Comparison of ENCODE assay signal across 8 cellular contexts in genomic region chr2:151601803-151602202, GRCh38.
DNase-seq lines count a peak whose midpoint lies in the region; ATAC-seq, FAIRE-seq and TF ChIP-seq lines count a peak whose summit lies in the region.
"Not testable (repeated sequence)": the region's sequence is repeated elsewhere in the genome, so short reads cannot be mapped to it uniquely, and the experiment has no call there.

No MANE protein-coding gene starts in this region.

- TF ChIP-seq RAD21 in HCT116 (IDR thresholded peaks at IDR 0.05; ENCODE audit: low read depth); HepG2 (CRISPR knock-in tag; IDR thresholded peaks at IDR 0.05): not testable (repeated sequence)

- not testable (repeated sequence) for H3K4me2 ChIP-seq in HCT116 (ENCODE audit: low read length); HepG2 (ENCODE audit: low read depth, low read length)

- H3K4me1 Mint-ChIP-seq in CD4-positive, CD25-positive, alpha-beta regulatory T cell; WTC11: not testable (repeated sequence)

- TF ChIP-seq CTCF in HCT116 (IDR thresholded peaks at IDR 0.05 in 2 of 3, conservative IDR thresholded peaks at IDR 0.05 in 1 of 3; ENCODE audit: borderline replicate concordance in 1 of 3, insufficient read depth in 1 of 3, low read depth in 2 of 3, low read length in 2 of 3); WTC11 (IDR thresholded peaks at IDR 0.05); HepG2 (CRISPR knock-in tag; IDR thresholded peaks at IDR 0.05); pancreas (IDR thresholded peaks at IDR 0.05): not testable (repeated sequence)

- not testable (repeated sequence) for H3K27ac Mint-ChIP-seq in CD4-positive, CD25-positive, alpha-beta regulatory T cell; WTC11

- H3K9ac ChIP-seq in HCT116 (ENCODE audit: low read length); HepG2 (ENCODE audit: insufficient read depth, low read depth, low read length): not testable (repeated sequence)

- H2AFZ ChIP-seq in HCT116 (ENCODE audit: low read depth, low read length, poor library complexity, severe bottlenecking); HepG2 (ENCODE audit: low read length): not testable (repeated sequence)

- RAD21 ChIA-PET in HCT116 (lab: Charles Lee; ENCODE audit: low non-redundant PET in 1 of 2, low total read pairs in 2 of 2, uncharacterized antibody in 2 of 2, unreplicated experiment in 2 of 2), result not testable (repeated sequence)

- TF ChIP-seq EP300 in HepG2 (IDR thresholded peaks at IDR 0.05; ENCODE audit: low read depth in 2 of 2, low read length in 2 of 2); HepG2 (CRISPR knock-in tag; IDR thresholded peaks at IDR 0.05; ENCODE audit: borderline replicate concordance): not testable (repeated sequence)

- H3K27me3 Mint-ChIP-seq in CD4-positive, CD25-positive, alpha-beta regulatory T cell; WTC11 (ENCODE audit: low read depth): not testable (repeated sequence)

- not testable (repeated sequence) for H3K9me3 ChIP-seq in CD4-positive, CD25-positive, alpha-beta regulatory T cell (ENCODE audit: control insufficient read depth in 2 of 2, low read length in 2 of 2); HCT116 (ENCODE audit: control insufficient read depth in 1 of 2, insufficient read depth in 1 of 2, low read depth in 1 of 2, low read length in 2 of 2); HepG2 (ENCODE audit: low read length); pancreas

- not testable (repeated sequence) for H3K79me2 ChIP-seq in HCT116 (ENCODE audit: insufficient read depth, low read length); HepG2 (ENCODE audit: insufficient read depth, low read length)

- H3K9me3 Mint-ChIP-seq in CD4-positive, CD25-positive, alpha-beta regulatory T cell; WTC11: not testable (repeated sequence)

- H3K27ac ChIP-seq in CD4-positive, CD25-positive, alpha-beta regulatory T cell (ENCODE audit: insufficient read depth, low read length, poor library complexity, severe bottlenecking); HCT116 (ENCODE audit: low read depth, low read length); HepG2 (ENCODE audit: extremely low read length, insufficient read depth, low read length); pancreas: not testable (repeated sequence)

- H3K4me3 Mint-ChIP-seq in CD4-positive, CD25-positive, alpha-beta regulatory T cell; WTC11: not testable (repeated sequence)

- not testable (repeated sequence) for DNase-seq in CD4-positive, CD25-positive, alpha-beta regulatory T cell; HCT116 (ENCODE audit: low read depth, low spot score); WTC11 (ENCODE audit: low spot score); HepG2 (ENCODE audit: low spot score); pancreas

- H3K4me1 ChIP-seq in CD4-positive, CD25-positive, alpha-beta regulatory T cell (ENCODE audit: control insufficient read depth, insufficient read depth, low read length, poor library complexity, severe bottlenecking); HCT116 (ENCODE audit: control insufficient read depth in 1 of 2, insufficient read depth in 2 of 2, low read length in 2 of 2); HepG2 (ENCODE audit: insufficient read depth, low read length); pancreas: not testable (repeated sequence)

- BruUV-seq in HCT116 (replicated peaks; lab: Mats Ljungman, UMichigan); HepG2 (replicated peaks; lab: Mats Ljungman, UMichigan): not testable (repeated sequence)

- not testable (repeated sequence) for H3K4me3 ChIP-seq in CD4-positive, CD25-positive, alpha-beta regulatory T cell (ENCODE audit: low read depth, low read length); HCT116 (replicated peaks in 1 of 2; ENCODE audit: low read depth in 1 of 2, low read length in 2 of 2); HepG2 (replicated peaks in 1 of 3; ENCODE audit: insufficient read depth in 1 of 3, low read depth in 2 of 3, low read length in 3 of 3); pancreas

- intact Hi-C loops in HCT116 (cut with micrococcal nuclease); HepG2 (cut with micrococcal nuclease; ENCODE audit: unreplicated experiment); pancreas (cut with DNase I): not testable (repeated sequence)

- WGBS in HepG2 (ENCODE audit: low lambda C conversion rate), result no CpG with 5 or more reads among the region's 4 CpGs
- WGBS in pancreas, 2 donors, result no CpG with 5 or more reads among the region's 4 CpGs

- POLR2A ChIA-PET in HCT116 (lab: Charles Lee); WTC11 (lab: Charles Lee); HepG2 (lab: Yijun Ruan, JAX): not testable (repeated sequence)

- TF ChIP-seq POLR2A in HCT116 (IDR thresholded peaks at IDR 0.05; ENCODE audit: borderline replicate concordance, extremely low read depth, insufficient read depth, insufficient read length); HepG2 (IDR thresholded peaks at IDR 0.05; ENCODE audit: insufficient read depth in 1 of 2, low read depth in 2 of 2, low read length in 2 of 2): not testable (repeated sequence)

- not testable (repeated sequence) for H3K9me2 ChIP-seq in HCT116 (ENCODE audit: insufficient read depth)

- H3K36me3 ChIP-seq in CD4-positive, CD25-positive, alpha-beta regulatory T cell (ENCODE audit: control insufficient read depth, insufficient read depth, low read length); HCT116 (ENCODE audit: control insufficient read depth in 1 of 2, insufficient read depth in 2 of 2, low read length in 2 of 2); HepG2 (replicated peaks in 1 of 2; ENCODE audit: control insufficient read depth in 1 of 2, insufficient read depth in 2 of 2, low read length in 2 of 2); pancreas: not testable (repeated sequence)

- ATAC-seq in CD4-positive, CD25-positive, alpha-beta regulatory T cell (ENCODE audit: low read depth in 2 of 2), result peak; percentile 64 to 75
- ATAC-seq in GM19372 (IDR thresholded peaks at IDR 0.05; ENCODE audit: low read depth, unreplicated experiment) (peak; percentile 45), HCT116 (peak; percentile 96), HG03378 (IDR thresholded peaks at IDR 0.05; ENCODE audit: unreplicated experiment) (peak; percentile 41), WTC11 (peak; percentile 77), esophagus mucosa (peak; percentile 47), HepG2 (peak; percentile 46), pancreas (peak; percentile 43 to 80 (median 78))

- not testable (repeated sequence) for H3K36me3 Mint-ChIP-seq in CD4-positive, CD25-positive, alpha-beta regulatory T cell; WTC11

- in situ Hi-C loops in HepG2 (cut with HindIII; ENCODE audit: extremely low pct_ligation_motif_present, low pct_unique_long_range_greater_than_20kb), result not testable (repeated sequence)

- not testable (repeated sequence) for H4K20me1 ChIP-seq in HCT116 (ENCODE audit: insufficient read depth); HepG2 (ENCODE audit: insufficient read depth, low read length)

- CTCF ChIA-PET in HCT116 (lab: Charles Lee); WTC11 (lab: Charles Lee); HepG2 (lab: Yijun Ruan, JAX; ENCODE audit: low intra/inter-chr PET ratio, low total read pairs): not testable (repeated sequence)

- not testable (repeated sequence) for H3K27me3 ChIP-seq in CD4-positive, CD25-positive, alpha-beta regulatory T cell (ENCODE audit: control insufficient read depth, insufficient read depth, low read length); HCT116 (ENCODE audit: insufficient read depth, low read length); HepG2 (ENCODE audit: control insufficient read depth in 1 of 2, insufficient read depth in 2 of 2, low read length in 2 of 2); pancreas

- FAIRE-seq in HepG2 (lab: Jason Lieb, UNC), result not testable (repeated sequence)
- FAIRE-seq in pancreas (lab: Jason Lieb, UNC), result peak; percentile 9

Comparison
In these comparisons a context has a peak if more than half of its experiments do, and no peak if none do; other contexts are left out.
1. ATAC-seq: peak in every context shown above with its lines; median percentile 96 in HCT116; 78 in pancreas; 77 in WTC11; 70 in CD4-positive, CD25-positive, alpha-beta regulatory T cell; 47 in esophagus mucosa; 46 in HepG2; 45 in GM19372; 41 in HG03378.